28 cellular contexts compared by ENCODE assay signal in the genomic region with DNA sequence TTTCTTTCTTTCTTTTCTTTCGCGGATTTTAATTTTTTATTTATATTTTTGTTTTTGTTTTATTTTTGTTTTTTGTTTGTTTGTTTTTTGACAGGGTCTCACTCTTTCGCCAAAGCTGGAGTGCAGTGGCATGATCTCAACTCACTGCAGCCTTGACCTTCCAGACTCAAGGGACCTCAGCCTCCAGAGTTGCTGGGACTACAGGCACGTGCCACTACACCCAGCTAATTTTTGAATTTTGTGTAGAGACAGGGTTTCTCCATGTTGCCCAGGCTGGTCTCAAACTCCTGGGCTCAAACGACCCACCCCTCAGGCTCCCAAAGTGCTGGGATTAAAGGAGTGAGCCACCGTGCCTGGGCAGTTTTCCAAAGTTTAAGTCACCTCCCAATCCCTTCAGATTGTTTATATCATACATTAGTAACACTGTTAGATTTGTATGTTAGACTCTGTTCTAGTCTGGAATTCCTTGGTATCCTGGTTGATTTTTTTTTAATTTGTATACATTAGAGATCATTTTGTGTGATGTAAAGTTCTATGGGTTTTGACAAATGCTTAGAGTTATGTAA.
DNase-seq lines count a peak whose midpoint lies in the region; TF ChIP-seq lines count a peak whose summit lies in the region.
"Had no signal": no experiment of that assay in that cellular context is flagged by ENCODE, and none has a peak within 500 bp of the region (broad histone marks: within the 10 kb centered on the region; RNA-seq: fewer than 3 reads in every experiment).

No MANE protein-coding gene starts in this region.

- H3K36me3 ChIP-seq in mammary epithelial cell (ENCODE audit: insufficient read depth, low read length) (no peaks in the 10 kb centered on the region), MG63 (no peaks in the 10 kb centered on the region)
- H3K36me3 ChIP-seq: BE2C, esophagus muscularis mucosa, left lung, thoracic aorta had no signal

- DNase-seq in MCF 10A (ENCODE audit: unreplicated experiment), result peak; percentile 14
- no peak for DNase-seq in mammary epithelial cell
- peak; percentile 63 for DNase-seq in MG63
- DNase-seq in fibroblast of mammary gland (ENCODE audit: low read depth), result peak; percentile 46
- no peak for DNase-seq in DMS153 (lab: John Stamatoyannopoulos, UW)
- DNase-seq in OCI-M2 (lab: John Stamatoyannopoulos, UW; ENCODE audit: unreplicated experiment), result no peak
- no peak for DNase-seq in stimulated activated naive CD4-positive, alpha-beta T cell treated with Interleukin-2 at 50 U/mL for 16 hours (lab: John Stamatoyannopoulos, UW)
- no peak for DNase-seq in activated CD4-positive, alpha-beta T cell treated with anti-CD3 and anti-CD28 coated beads for 4 hours
- DNase-seq: activated CD4-positive, alpha-beta T cell treated with anti-CD3 and anti-CD28 coated beads for 36 hours; activated T-cell treated with anti-CD3 and anti-CD28 coated beads for 4 hours; aorta; BE2C; caudate nucleus; DMS53; endodermal cell; left lung; naive thymus-derived CD4-positive, alpha-beta T cell; NCI-H2081; NCI-H2227 treated with DMSO at 0.1 percent for 48 hours; NCI-H526 treated with DMSO at 0.1 percent for 48 hours; nucleus accumbens; RPMI8226; T-helper 2 cell had no signal

- H2AFZ ChIP-seq in mammary epithelial cell (ENCODE audit: low read depth, low read length), result no peak overlapping the region

- H3K4me3 Mint-ChIP-seq in MCF 10A (ENCODE audit: unreplicated experiment), result no peak overlapping the region
- H3K4me3 Mint-ChIP-seq: activated CD4-positive, alpha-beta T cell treated with anti-CD3 and anti-CD28 coated beads for 36 hours; activated naive CD8-positive, alpha-beta T cell; endodermal cell; naive thymus-derived CD4-positive, alpha-beta T cell; stimulated activated naive CD8-positive, alpha-beta T cell treated with anti-CD3 and anti-CD28 coated beads, Interleukin-15, Interleukin-2, amounts not matched to agents 100 ng/mL and 50 ng/mL, for 24 hours had no signal

- H3K9ac ChIP-seq in mammary epithelial cell (ENCODE audit: insufficient read depth, low read length), result no peak overlapping the region

- no peaks in the 10 kb centered on the region for H4K20me1 ChIP-seq in mammary epithelial cell (ENCODE audit: insufficient read depth, low read length)

- in situ Hi-C loops in mammary epithelial cell (cut with MboI; ENCODE audit: low sequenced_read_pairs in 2 of 2), result no loop called here

- no peak for TF ChIP-seq CTCF in MCF 10A (IDR thresholded peaks at IDR 0.05; ENCODE audit: unreplicated experiment)
- TF ChIP-seq CTCF in mammary epithelial cell (conservative IDR thresholded peaks at IDR 0.05 in 1 of 2, IDR thresholded peaks at IDR 0.05 in 1 of 2; ENCODE audit: extremely low read depth in 1 of 2, insufficient read depth in 1 of 2, low read depth in 1 of 2, low read length in 2 of 2), result no peak
- no peak for TF ChIP-seq CTCF in fibroblast of mammary gland (conservative IDR thresholded peaks at IDR 0.05; ENCODE audit: control insufficient read depth, insufficient read depth, low read depth, low read length)

- H3K4me1 ChIP-seq in mammary epithelial cell (ENCODE audit: insufficient read depth, low read length), result no peaks in the 10 kb centered on the region
- H3K4me1 ChIP-seq: BE2C, esophagus muscularis mucosa, left lung had no signal

- H3K4me2 ChIP-seq in mammary epithelial cell (ENCODE audit: insufficient read depth, low read depth, low read length), result no peak overlapping the region

- intact Hi-C loops in MCF 10A (cut with micrococcal nuclease), result no loop called here
- intact Hi-C loops in mammary epithelial cell (cut with micrococcal nuclease), result no loop called here

- CTCF ChIA-PET in MCF 10A (lab: Yijun Ruan, JAX), result no interaction called here
- CTCF ChIA-PET in mammary epithelial cell (lab: Charles Lee; ENCODE audit: low non-redundant PET), result no interaction called here

- H3K27me3 Mint-ChIP-seq in MCF 10A (ENCODE audit: insufficient read depth, unreplicated experiment), result no peaks in the 10 kb centered on the region
- H3K27me3 Mint-ChIP-seq: stimulated activated naive CD8-positive, alpha-beta T cell treated with anti-CD3 and anti-CD28 coated beads, Interleukin-15, Interleukin-2, amounts not matched to agents 100 ng/mL and 50 ng/mL, for 24 hours had no signal

- H3K4me1 Mint-ChIP-seq in MCF 10A (ENCODE audit: insufficient read depth, unreplicated experiment), result no peaks in the 10 kb centered on the region
- H3K4me1 Mint-ChIP-seq: activated CD4-positive, alpha-beta T cell treated with anti-CD3 and anti-CD28 coated beads for 36 hours; naive thymus-derived CD4-positive, alpha-beta T cell had no signal

- H3K79me2 ChIP-seq in mammary epithelial cell (ENCODE audit: insufficient read depth, low read length), result no peaks in the 10 kb centered on the region

- H3K9me3 Mint-ChIP-seq in MCF 10A (ENCODE audit: unreplicated experiment), result peaks cover 15% of the 10 kb centered on the region

- BruUV-seq in MCF 10A (replicated peaks; lab: Mats Ljungman, UMichigan), result no TSS peak
- no TSS peak for BruUV-seq in mammary epithelial cell (replicated peaks; lab: Mats Ljungman, UMichigan)

- no peaks in the 10 kb centered on the region for H3K36me3 Mint-ChIP-seq in MCF 10A (ENCODE audit: insufficient read depth, unreplicated experiment)
- H3K36me3 Mint-ChIP-seq: activated naive CD8-positive, alpha-beta T cell; naive thymus-derived CD4-positive, alpha-beta T cell had no signal

- H3K27ac ChIP-seq in mammary epithelial cell (ENCODE audit: insufficient read depth, low read depth, low read length), result no peak overlapping the region
- H3K27ac ChIP-seq: esophagus muscularis mucosa, left lung, thoracic aorta had no signal

- dilution Hi-C loops in mammary epithelial cell (cut with HindIII; ENCODE audit: low sequenced_read_pairs), result no loop called here

- H3K4me3 ChIP-seq in mammary epithelial cell (replicated peaks in 1 of 3; ENCODE audit: insufficient read depth in 1 of 3, low read depth in 2 of 3, low read length in 3 of 3) (no peak overlapping the region), MG63 (no peak overlapping the region), fibroblast of mammary gland (ENCODE audit: control insufficient read depth, low read depth, low read length) (no peak overlapping the region)
- H3K4me3 ChIP-seq: esophagus muscularis mucosa, left lung, SK-N-MC, thoracic aorta had no signal

- peak overlapping the region; percentile 57 for H3K27ac Mint-ChIP-seq in MCF 10A (ENCODE audit: low read depth, unreplicated experiment)
- H3K27ac Mint-ChIP-seq: activated CD4-positive, alpha-beta T cell treated with anti-CD3 and anti-CD28 coated beads for 36 hours; activated naive CD8-positive, alpha-beta T cell; endodermal cell; naive thymus-derived CD4-positive, alpha-beta T cell; stimulated activated naive CD8-positive, alpha-beta T cell treated with anti-CD3 and anti-CD28 coated beads, Interleukin-15, Interleukin-2, amounts not matched to agents 100 ng/mL and 50 ng/mL, for 24 hours had no signal

- peaks cover 4% of the 10 kb centered on the region for H3K9me3 ChIP-seq in mammary epithelial cell (replicated peaks; ENCODE audit: insufficient read depth, low read length)
- H3K9me3 ChIP-seq in MG63, result 0 out of 2 replicates have a peak, but pooled peaks cover 2% of the 10 kb centered on the region
- H3K9me3 ChIP-seq: BE2C, thoracic aorta had no signal

- POLR2A ChIA-PET in MCF 10A (lab: Yijun Ruan, JAX), result interaction anchor here (0.7 kb wide), 1 partner anchor 310 kb away, joined by 3 read pairs; no protein-coding TSS in a partner anchor

- H3K27me3 ChIP-seq in mammary epithelial cell (ENCODE audit: insufficient read depth, low read length), result no peaks in the 10 kb centered on the region
- H3K27me3 ChIP-seq in MG63, result no peaks in the 10 kb centered on the region
- H3K27me3 ChIP-seq: BE2C, esophagus muscularis mucosa, left lung had no signal

- 63% methylated on average over 5 of the region's 6 CpGs for WGBS in mammary epithelial cell (ENCODE audit: low coverage, missing lambda C conversion rate)

Comparison
In these comparisons a context has a peak if more than half of its experiments do, and no peak if none do; other contexts are left out.
1. DNase-seq: peak in MCF 10A (single experiment), MG63 (single experiment) and fibroblast of mammary gland (single experiment); none in mammary epithelial cell (single experiment), DMS153 (single experiment), OCI-M2 (single experiment), stimulated activated naive CD4-positive, alpha-beta T cell treated with Interleukin-2 at 50 U/mL for 16 hours (single experiment) and activated CD4-positive, alpha-beta T cell treated with anti-CD3 and anti-CD28 coated beads for 4 hours (0 of 2).